25 cellular contexts compared by ENCODE assay signal in the genomic region with DNA sequence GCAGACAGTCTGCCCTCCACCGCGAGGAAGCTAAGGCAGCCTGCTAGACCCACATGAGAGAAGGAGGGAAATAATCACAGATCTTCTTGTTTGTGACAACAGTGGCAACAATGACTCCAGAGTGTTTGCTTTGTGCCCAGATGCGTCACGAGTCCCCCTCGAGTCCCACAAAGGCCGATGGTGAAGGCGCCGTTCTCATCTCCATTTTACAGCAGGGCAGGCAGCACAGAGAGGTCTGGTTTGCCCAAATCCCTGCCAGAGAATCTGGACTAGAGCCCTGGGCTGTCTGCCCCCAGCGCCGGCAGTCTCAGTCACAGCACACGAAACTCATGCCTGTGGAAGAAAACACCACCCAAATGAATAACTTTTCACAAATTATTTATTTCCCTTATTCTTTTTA. TPM values are rescaled to one million over a fixed set of nuclear protein-coding genes. Genes with fewer than 3 reads are reported as not detected.
DNase-seq lines count a peak whose midpoint lies in the region; ATAC-seq and TF ChIP-seq lines count a peak whose summit lies in the region.
"Had no signal": no experiment of that assay in that cellular context is flagged by ENCODE, and none has a peak within 500 bp of the region (broad histone marks: within the 10 kb centered on the region; RNA-seq: fewer than 3 reads in every experiment).

No MANE protein-coding gene starts in this region.

- H3K23ac ChIP-seq in mesendoderm (ENCODE audit: low read length) = no peak overlapping the region

- TF ChIP-seq CTCF in coronary artery (IDR thresholded peaks at IDR 0.05) = no peak

- no peaks in the 10 kb centered on the region for H3K36me3 ChIP-seq in mesendoderm (ENCODE audit: control insufficient read depth, insufficient read depth, low read length)

- H3K4ac ChIP-seq in mesendoderm (ENCODE audit: low read depth, low read length) = no peak overlapping the region

- H3K27ac ChIP-seq in coronary artery (no peak overlapping the region), mesendoderm (ENCODE audit: low read depth, low read length) (no peak overlapping the region)
- H3K27ac ChIP-seq: A549, C4-2B, RWPE1 had no signal

- H3K4me1 ChIP-seq in mesendoderm (ENCODE audit: control insufficient read depth, low read depth, low read length) = peaks cover 4% of the 10 kb centered on the region
- H3K4me1 ChIP-seq: A549, Caco-2 had no signal

- H2BK15ac ChIP-seq in mesendoderm (replicated peaks; ENCODE audit: low read depth) = no peak overlapping the region

- H3K79me2 ChIP-seq in mesendoderm (ENCODE audit: control insufficient read depth, insufficient read depth, low read length) = no peaks in the 10 kb centered on the region

- H4K8ac ChIP-seq in mesendoderm (ENCODE audit: low read depth, low read length) = no peak overlapping the region

- no peak for ATAC-seq in HG03159 (IDR thresholded peaks at IDR 0.05; ENCODE audit: unreplicated experiment)
- ATAC-seq: A549; CD8-positive, alpha-beta T cell; GM12878; K562; T-cell had no signal

- H4K5ac ChIP-seq in mesendoderm (ENCODE audit: low read length) = no peak overlapping the region

- H3K4me3 ChIP-seq in coronary artery = no peak overlapping the region
- no peak overlapping the region for H3K4me3 ChIP-seq in mesendoderm (ENCODE audit: low read length)
- H3K4me3 ChIP-seq: A549, GM12878, K562 had no signal

- H3K27me3 ChIP-seq in mesendoderm (ENCODE audit: insufficient read depth, low read length, poor library complexity) = no peaks in the 10 kb centered on the region

- no peak overlapping the region for H2AK5ac ChIP-seq in mesendoderm (ENCODE audit: low read length)

- H3K79me1 ChIP-seq in mesendoderm (ENCODE audit: low read length) = peaks cover 2% of the 10 kb centered on the region

- WGBS in mesendoderm (ENCODE audit: extremely low coverage, insufficient coverage, low lambda C conversion rate) = no CpG with 5 or more reads among the region's 11 CpGs

- no peak overlapping the region for H2BK120ac ChIP-seq in mesendoderm (ENCODE audit: low read depth, low read length)

- H3K4me2 ChIP-seq in mesendoderm (ENCODE audit: low read length) = no peak overlapping the region
- H3K4me2 ChIP-seq: A549 had no signal

- H3K56ac ChIP-seq in mesendoderm (ENCODE audit: low read length) = no peak overlapping the region

- no peak overlapping the region for H3K18ac ChIP-seq in mesendoderm (ENCODE audit: low read length)

- in situ Hi-C loops in G401 (cut with HindIII; ENCODE audit: low sequenced_read_pairs) = no loop called here

- no peak overlapping the region for H3K9ac ChIP-seq in mesendoderm (ENCODE audit: low read length)

- peak; percentile 46 for DNase-seq in Ammon's horn (ENCODE audit: low spot score)
- DNase-seq in G401 (ENCODE audit: low spot score) = peak; percentile 10
- DNase-seq in coronary artery (ENCODE audit: low spot score) = peak; percentile 11
- peak; percentile 37 for DNase-seq in midbrain (lab: John Stamatoyannopoulos, UW)
- DNase-seq in NCI-H1417 (lab: John Stamatoyannopoulos, UW) = no peak
- DNase-seq in mesendoderm = no peak
- DNase-seq in putamen (ENCODE audit: low spot score) = no peak
- DNase-seq: AML-193; Caco-2; CD8-positive, alpha-beta T cell; GDM1; GOT3; Kasumi-1; NCI-H1092 treated with DMSO at 0.1 percent for 48 hours; NCI-H2081 treated with DMSO at 0.1 percent for 48 hours; NCI-H446; NCI-H524 treated with DMSO at 0.1 percent for 48 hours; SHP77; T-cell had no signal

- no peak overlapping the region for H2BK5ac ChIP-seq in mesendoderm (ENCODE audit: low read length)

RNA-seq across cellular contexts. Expression of gene KIAA1549, which starts 38.1 kb away (rescaled TPM):
- total RNA-seq in G401 (2014; rRNA removed; shearing (Covaris generic)) = 0.86 and 1.3 TPM in 2 replicates
- polyA plus RNA-seq in mesendoderm (2013, experiment 1 of 2) = 6.7 TPM
- polyA plus RNA-seq in mesendoderm (2013, experiment 2 of 2) = 6.5 TPM

Comparison
In these comparisons a context has a peak if more than half of its experiments do, and no peak if none do; other contexts are left out.
1. DNase-seq: peak in Ammon's horn (single experiment), G401 (single experiment), coronary artery (single experiment) and midbrain (single experiment); none in NCI-H1417 (0 of 3), mesendoderm (single experiment) and putamen (single experiment).